ENCODE assay signal across 2 cellular contexts in genomic region chr22:19805821-19806212, GRCh38.
A peak's percentile ranks its signal among the peaks of the same experiment; 100 is the strongest.
TF ChIP-seq lines count a peak whose summit lies in the region.

No MANE protein-coding gene starts in this region.

TF ChIP-seq in A549, 52 proteins besides CTCF, POLR2A, EP300 and RAD21:
- TF ChIP-seq MYC (IDR thresholded peaks at IDR 0.05; ENCODE audit: borderline replicate concordance, low read length) (no peak), CEBPB (IDR thresholded peaks at IDR 0.05) (no peak), CHD2 (IDR thresholded peaks at IDR 0.05; ENCODE audit: low read length, partially characterized antibody) (no peak), EHF (CRISPR knock-in tag; IDR thresholded peaks at IDR 0.05) (no peak), HOXB13 (CRISPR knock-in tag; IDR thresholded peaks at IDR 0.05; ENCODE audit: low read depth) (no peak), ESRRA (IDR thresholded peaks at IDR 0.05; ENCODE audit: borderline replicate concordance, low read length) (no peak), RFX5 (IDR thresholded peaks at IDR 0.05) (no peak), BHLHE40 (IDR thresholded peaks at IDR 0.05; ENCODE audit: low read depth, low read length) (no peak), EHMT2 (IDR thresholded peaks at IDR 0.05; ENCODE audit: low read depth) (no peak), CHD4 (IDR thresholded peaks at IDR 0.05; ENCODE audit: borderline replicate concordance) (no peak), NFE2L2 (conservative IDR thresholded peaks at IDR 0.05; ENCODE audit: low read length) (no peak), PHF8 (IDR thresholded peaks at IDR 0.05; ENCODE audit: borderline replicate concordance, low read depth) (no peak)
- TF ChIP-seq, protein P1, sequence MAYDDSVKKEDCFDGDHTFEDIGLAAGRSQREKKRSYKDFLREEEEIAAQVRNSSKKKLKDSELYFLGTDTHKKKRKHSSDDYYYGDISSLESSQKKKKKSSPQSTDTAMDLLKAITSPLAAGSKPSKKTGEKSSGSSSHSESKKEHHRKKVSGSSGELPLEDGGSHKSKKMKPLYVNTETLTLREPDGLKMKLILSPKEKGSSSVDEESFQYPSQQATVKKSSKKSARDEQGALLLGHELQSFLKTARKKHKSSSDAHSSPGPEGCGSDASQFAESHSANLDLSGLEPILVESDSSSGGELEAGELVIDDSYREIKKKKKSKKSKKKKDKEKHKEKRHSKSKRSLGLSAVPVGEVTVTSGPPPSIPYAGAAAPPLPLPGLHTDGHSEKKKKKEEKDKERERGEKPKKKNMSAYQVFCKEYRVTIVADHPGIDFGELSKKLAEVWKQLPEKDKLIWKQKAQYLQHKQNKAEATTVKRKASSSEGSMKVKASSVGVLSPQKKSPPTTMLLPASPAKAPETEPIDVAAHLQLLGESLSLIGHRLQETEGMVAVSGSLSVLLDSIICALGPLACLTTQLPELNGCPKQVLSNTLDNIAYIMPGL (CRISPR knock-in tag; IDR thresholded peaks at IDR 0.05; ENCODE audit: borderline replicate concordance), result no peak

TF ChIP-seq in K562, 482 proteins besides CTCF, POLR2A, EP300 and RAD21:
- TF ChIP-seq ZBTB11 (CRISPR knock-in tag; IDR thresholded peaks at IDR 0.05) (no peak; a peak in 1 of 6 replicates), ZNF668 (CRISPR knock-in tag; IDR thresholded peaks at IDR 0.05) (peak; percentile 6; the same call in 1 of the 2 replicates), PHB (CRISPR knock-in tag; IDR thresholded peaks at IDR 0.05) (peak; percentile 59; the same call in 1 of the 2 replicates), ADNP (tag; IDR thresholded peaks at IDR 0.05) (no peak), FIP1L1 (IDR thresholded peaks at IDR 0.05; ENCODE audit: low read depth, low read length, poor library complexity, severe bottlenecking) (peak; percentile 3), NFYB (IDR thresholded peaks at IDR 0.05; ENCODE audit: extremely low read depth, insufficient read length) (no peak), FOSL1 (tag; conservative IDR thresholded peaks at IDR 0.05) (no peak), NBN (IDR thresholded peaks at IDR 0.05; ENCODE audit: low read depth) (no peak), ZNF354B (CRISPR knock-in tag; IDR thresholded peaks at IDR 0.05) (no peak), PHF8 (IDR thresholded peaks at IDR 0.05; ENCODE audit: borderline replicate concordance, low read length) (0 out of 2 replicates have a peak, but pooled peaks have one; percentile 4), ZNF239 (CRISPR knock-in tag; IDR thresholded peaks at IDR 0.05) (no peak), TOE1 (IDR thresholded peaks at IDR 0.05; ENCODE audit: borderline replicate concordance) (no peak), TOE1 (CRISPR knock-in tag; IDR thresholded peaks at IDR 0.05; ENCODE audit: borderline replicate concordance, low read depth) (no peak), ZNF324 (CRISPR knock-in tag; IDR thresholded peaks at IDR 0.05) (no peak), THAP12 (CRISPR knock-in tag; IDR thresholded peaks at IDR 0.05) (0 out of 2 replicates have a peak, but pooled peaks have one; percentile 22), ZFP30 (CRISPR knock-in tag; IDR thresholded peaks at IDR 0.05; ENCODE audit: borderline replicate concordance) (no peak), ZNF592 (IDR thresholded peaks at IDR 0.05) (no peak), TSC22D4 (tag; IDR thresholded peaks at IDR 0.05) (no peak)
- TF ChIP-seq, protein P2, sequence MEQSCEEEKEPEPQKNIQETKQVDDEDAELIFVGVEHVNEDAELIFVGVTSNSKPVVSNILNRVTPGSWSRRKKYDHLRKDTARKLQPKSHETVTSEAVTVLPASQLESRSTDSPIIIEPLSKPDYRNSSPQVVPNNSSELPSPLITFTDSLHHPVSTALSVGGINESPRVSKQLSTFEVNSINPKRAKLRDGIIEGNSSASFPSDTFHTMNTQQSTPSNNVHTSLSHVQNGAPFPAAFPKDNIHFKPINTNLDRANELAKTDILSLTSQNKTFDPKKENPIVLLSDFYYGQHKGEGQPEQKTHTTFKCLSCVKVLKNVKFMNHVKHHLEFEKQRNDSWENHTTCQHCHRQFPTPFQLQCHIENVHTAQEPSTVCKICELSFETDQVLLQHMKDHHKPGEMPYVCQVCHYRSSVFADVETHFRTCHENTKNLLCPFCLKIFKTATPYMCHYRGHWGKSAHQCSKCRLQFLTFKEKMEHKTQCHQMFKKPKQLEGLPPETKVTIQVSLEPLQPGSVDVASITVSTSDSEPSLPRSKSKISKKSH (CRISPR knock-in tag; IDR thresholded peaks at IDR 0.05), result no peak
